ENCODE assay signal across 29 cellular contexts in genomic region chr2:133317161-133317560, GRCh38.
"Had no signal": no experiment of that assay in that cellular context is flagged by ENCODE, and none has a peak within 500 bp of the region (broad histone marks: within the 10 kb centered on the region; RNA-seq: fewer than 3 reads in every experiment).

No MANE protein-coding gene starts in this region.

- H3K27ac Mint-ChIP-seq: activated CD4-positive, alpha-beta memory T cell treated with anti-CD3 and anti-CD28 coated beads for 36 hours; activated CD4-positive, alpha-beta T cell treated with anti-CD3 and anti-CD28 coated beads for 36 hours; activated CD4-positive, alpha-beta T cell treated with anti-CD3 and anti-CD28 coated beads, Interleukin-2, amount 10 ng/mL, durations not matched to agents 24 days and 14 days; activated CD8-positive, alpha-beta memory T cell treated with anti-CD3 and anti-CD28 coated beads, Interleukin-2, amount 10 ng/mL, durations not matched to agents 7 days and 5 days; activated CD8-positive, alpha-beta T cell treated with anti-CD3 and anti-CD28 coated beads, Interleukin-2, amount 10 ng/mL, durations not matched to agents 7 days and 5 days; activated naive CD4-positive, alpha-beta T cell treated with anti-CD3 and anti-CD28 coated beads for 36 hours; activated naive CD4-positive, alpha-beta T cell treated with anti-CD3 and anti-CD28 coated beads, Interleukin-2, amount 50 U/mL, for 24 hours; activated naive CD8-positive, alpha-beta T cell treated with anti-CD3 and anti-CD28 coated beads for 36 hours; activated naive CD8-positive, alpha-beta T cell treated with anti-CD3 and anti-CD28 coated beads, Interleukin-2, amount 50 U/mL, for 24 hours; activated T-helper 1 cell treated with anti-CD3 and anti-CD28 coated beads, Interleukin-12 subunit alpha, Interleukin-12 subunit beta, Interleukin-2, Interleukin-4 antibody, amounts not matched to agents 30 ng/mL and 10 ng/mL and 1 ng/mL, durations not matched to agents 14 hours and 24 hours and 36 hours; activated T-helper 2 cell treated with anti-CD3 and anti-CD28 coated beads, Interferon-gamma antibody, Interleukin-2, Interleukin-4, amounts not matched to agents 10 μg/mL and 5 μg/mL and 100 μg/mL, durations not matched to agents 14 hours and 24 hours and 36 hours; effector memory CD8-positive, alpha-beta T cell had no signal

- H3K4me1 ChIP-seq: esophagus squamous epithelium had no signal

- ATAC-seq: activated CD4-positive, alpha-beta T cell treated with anti-CD3 and anti-CD28 coated beads for 36 hours; activated CD8-positive, alpha-beta memory T cell treated with anti-CD3 and anti-CD28 coated beads, Interleukin-2, amount 10 ng/mL, durations not matched to agents 7 days and 5 days; activated CD8-positive, alpha-beta T cell treated with anti-CD3 and anti-CD28 coated beads, Interleukin-2, amount 10 ng/mL, durations not matched to agents 7 days and 5 days; activated naive CD8-positive, alpha-beta T cell treated with anti-CD3 and anti-CD28 coated beads, Interleukin-2, amount 50 U/mL, for 24 hours; effector memory CD8-positive, alpha-beta T cell had no signal

- H3K27me3 ChIP-seq: brain microvascular endothelial cell, esophagus squamous epithelium had no signal

- H3K36me3 ChIP-seq: brain microvascular endothelial cell, esophagus squamous epithelium had no signal

- H3K9me3 Mint-ChIP-seq: activated CD4-positive, alpha-beta memory T cell treated with anti-CD3 and anti-CD28 coated beads for 36 hours; activated CD4-positive, alpha-beta T cell treated with anti-CD3 and anti-CD28 coated beads, Interleukin-2, amount 10 ng/mL, durations not matched to agents 24 days and 14 days; activated T-helper 1 cell treated with anti-CD3 and anti-CD28 coated beads, Interleukin-12 subunit alpha, Interleukin-12 subunit beta, Interleukin-2, Interleukin-4 antibody, amounts not matched to agents 30 ng/mL and 10 ng/mL and 1 ng/mL, durations not matched to agents 14 hours and 24 hours and 36 hours; activated T-helper 2 cell treated with anti-CD3 and anti-CD28 coated beads, Interferon-gamma antibody, Interleukin-2, Interleukin-4, amounts not matched to agents 10 μg/mL and 5 μg/mL and 100 μg/mL, durations not matched to agents 14 hours and 24 hours and 36 hours had no signal

- DNase-seq: activated CD4-positive, alpha-beta memory T cell treated with anti-CD3 and anti-CD28 coated beads for 36 hours; activated CD4-positive, alpha-beta T cell treated with anti-CD3 and anti-CD28 coated beads for 36 hours; activated CD4-positive, alpha-beta T cell treated with anti-CD3 and anti-CD28 coated beads, Interleukin-2, amount 10 ng/mL, durations not matched to agents 24 days and 14 days; activated CD4-positive, CD25-positive, alpha-beta regulatory T cell; activated CD4-positive, CD25-positive, alpha-beta regulatory T cell treated with anti-CD3 and anti-CD28 coated beads, Interleukin-2, amount 50 U/mL, for 72 hours; activated CD8-positive, alpha-beta memory T cell treated with anti-CD3 and anti-CD28 coated beads, Interleukin-2, amount 10 ng/mL, durations not matched to agents 7 days and 5 days; activated CD8-positive, alpha-beta memory T cell treated with anti-CD3 and anti-CD28 coated beads, Interleukin-2, amount 50 U/mL, for 4 hours; activated CD8-positive, alpha-beta T cell treated with anti-CD3 and anti-CD28 coated beads, Interleukin-2, amount 10 ng/mL, durations not matched to agents 7 days and 5 days; activated effector memory CD4-positive, alpha-beta T cell treated with anti-CD3 and anti-CD28 coated beads, Interleukin-2, amount 50 U/mL, for 16 hours; activated naive CD4-positive, alpha-beta T cell treated with anti-CD3 and anti-CD28 coated beads for 36 hours; activated naive CD8-positive, alpha-beta T cell treated with anti-CD3 and anti-CD28 coated beads for 36 hours; activated naive CD8-positive, alpha-beta T cell treated with anti-CD3 and anti-CD28 coated beads, Interleukin-2, amount 50 U/mL, for 24 hours; activated T-cell treated with anti-CD3 and anti-CD28 coated beads, Interleukin-2, amount 50 U/mL, for 1 hour; activated T-cell treated with anti-CD3 and anti-CD28 coated beads, Interleukin-2, amount 50 U/mL, for 48 hours; amniotic stem cell; anterior cingulate cortex; brain microvascular endothelial cell; cortex of kidney; dermis blood vessel endothelial cell; effector CD4-positive, alpha-beta T cell; effector memory CD8-positive, alpha-beta T cell; erythroblast; esophagus squamous epithelium; head of caudate nucleus; T-helper 2 cell had no signal

- H3K4me1 Mint-ChIP-seq: activated CD4-positive, alpha-beta T cell treated with anti-CD3 and anti-CD28 coated beads for 36 hours; activated CD4-positive, alpha-beta T cell treated with anti-CD3 and anti-CD28 coated beads, Interleukin-2, amount 10 ng/mL, durations not matched to agents 24 days and 14 days; activated CD8-positive, alpha-beta memory T cell treated with anti-CD3 and anti-CD28 coated beads, Interleukin-2, amount 10 ng/mL, durations not matched to agents 7 days and 5 days; activated naive CD4-positive, alpha-beta T cell treated with anti-CD3 and anti-CD28 coated beads, Interleukin-2, amount 50 U/mL, for 24 hours; activated naive CD8-positive, alpha-beta T cell treated with anti-CD3 and anti-CD28 coated beads for 36 hours; activated naive CD8-positive, alpha-beta T cell treated with anti-CD3 and anti-CD28 coated beads, Interleukin-2, amount 50 U/mL, for 24 hours; central memory CD8-positive, alpha-beta T cell had no signal

- H3K4me3 ChIP-seq: esophagus squamous epithelium had no signal

- H3K27me3 Mint-ChIP-seq: activated CD4-positive, alpha-beta memory T cell treated with anti-CD3 and anti-CD28 coated beads for 36 hours; activated CD4-positive, alpha-beta T cell treated with anti-CD3 and anti-CD28 coated beads, Interleukin-2, amount 10 ng/mL, durations not matched to agents 24 days and 14 days; activated CD8-positive, alpha-beta memory T cell treated with anti-CD3 and anti-CD28 coated beads, Interleukin-2, amount 10 ng/mL, durations not matched to agents 7 days and 5 days; activated naive CD4-positive, alpha-beta T cell treated with anti-CD3 and anti-CD28 coated beads, Interleukin-2, amount 50 U/mL, for 24 hours; activated naive CD8-positive, alpha-beta T cell treated with anti-CD3 and anti-CD28 coated beads for 36 hours; activated naive CD8-positive, alpha-beta T cell treated with anti-CD3 and anti-CD28 coated beads, Interleukin-2, amount 50 U/mL, for 24 hours; central memory CD8-positive, alpha-beta T cell; effector memory CD8-positive, alpha-beta T cell had no signal

- H3K9me3 ChIP-seq: esophagus squamous epithelium had no signal

- H3K36me3 Mint-ChIP-seq: activated CD4-positive, alpha-beta memory T cell treated with anti-CD3 and anti-CD28 coated beads for 36 hours; activated CD8-positive, alpha-beta memory T cell treated with anti-CD3 and anti-CD28 coated beads, Interleukin-2, amount 10 ng/mL, durations not matched to agents 7 days and 5 days; activated naive CD4-positive, alpha-beta T cell treated with anti-CD3 and anti-CD28 coated beads, Interleukin-2, amount 50 U/mL, for 24 hours; activated naive CD8-positive, alpha-beta T cell treated with anti-CD3 and anti-CD28 coated beads for 36 hours had no signal

- H3K27ac ChIP-seq: brain microvascular endothelial cell, esophagus squamous epithelium had no signal

- H3K4me3 Mint-ChIP-seq: activated CD4-positive, alpha-beta memory T cell treated with anti-CD3 and anti-CD28 coated beads for 36 hours; activated CD4-positive, alpha-beta T cell treated with anti-CD3 and anti-CD28 coated beads for 36 hours; activated CD4-positive, alpha-beta T cell treated with anti-CD3 and anti-CD28 coated beads, Interleukin-2, amount 10 ng/mL, durations not matched to agents 24 days and 14 days; activated CD8-positive, alpha-beta memory T cell treated with anti-CD3 and anti-CD28 coated beads, Interleukin-2, amount 10 ng/mL, durations not matched to agents 7 days and 5 days; activated CD8-positive, alpha-beta T cell treated with anti-CD3 and anti-CD28 coated beads, Interleukin-2, amount 10 ng/mL, durations not matched to agents 7 days and 5 days; activated naive CD4-positive, alpha-beta T cell treated with anti-CD3 and anti-CD28 coated beads for 36 hours; activated naive CD4-positive, alpha-beta T cell treated with anti-CD3 and anti-CD28 coated beads, Interleukin-2, amount 50 U/mL, for 24 hours; activated naive CD8-positive, alpha-beta T cell treated with anti-CD3 and anti-CD28 coated beads for 36 hours; activated naive CD8-positive, alpha-beta T cell treated with anti-CD3 and anti-CD28 coated beads, Interleukin-2, amount 50 U/mL, for 24 hours; activated T-helper 1 cell treated with anti-CD3 and anti-CD28 coated beads, Interleukin-12 subunit alpha, Interleukin-12 subunit beta, Interleukin-2, Interleukin-4 antibody, amounts not matched to agents 30 ng/mL and 10 ng/mL and 1 ng/mL, durations not matched to agents 14 hours and 24 hours and 36 hours; central memory CD8-positive, alpha-beta T cell; effector memory CD8-positive, alpha-beta T cell had no signal
